11 cellular contexts compared by ENCODE assay signal in the genomic region with DNA sequence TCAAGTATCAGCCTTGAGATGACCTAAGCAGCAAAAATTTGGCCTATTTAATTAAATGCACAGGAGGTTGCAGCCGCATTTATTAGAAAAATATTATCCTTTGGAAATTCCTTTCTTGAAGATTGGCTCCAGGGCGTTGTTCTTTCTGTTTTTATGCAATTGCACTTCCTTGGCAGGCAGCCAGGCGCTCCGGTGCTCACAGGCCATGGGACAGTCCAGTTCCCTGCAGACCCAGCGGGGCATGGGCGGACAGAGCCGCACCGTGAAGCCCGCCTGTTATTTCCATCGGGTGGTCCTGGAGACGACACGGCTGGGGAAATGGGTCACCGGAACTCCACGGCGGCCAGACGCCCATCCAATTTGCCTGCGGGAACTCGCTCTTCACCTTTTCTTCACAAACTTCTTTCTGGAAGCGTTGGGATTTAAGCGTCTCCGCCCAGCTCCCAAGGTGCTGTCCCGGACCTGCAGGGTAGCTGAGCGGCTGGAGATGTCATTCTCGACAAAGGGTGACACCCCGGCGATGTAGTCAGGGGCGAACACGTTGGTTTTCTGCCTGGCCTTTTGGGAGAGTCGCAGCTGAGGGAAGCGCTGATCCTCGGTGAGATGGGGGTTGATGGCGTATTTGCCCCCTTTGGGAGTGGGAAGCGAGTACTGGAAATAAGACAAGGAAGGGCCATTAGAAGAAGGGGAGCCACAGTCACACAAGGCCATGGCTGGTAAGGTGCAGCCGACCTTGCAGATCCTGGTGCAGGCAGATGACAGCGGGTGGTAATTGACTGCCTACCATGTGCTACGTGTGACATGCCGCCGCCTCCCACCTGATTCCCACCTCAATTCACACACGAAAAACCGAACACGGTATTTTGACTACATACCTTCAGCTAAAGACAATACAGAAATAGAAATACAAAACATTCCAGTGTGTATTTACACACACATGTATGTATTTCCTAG. TPM values are rescaled to one million over a fixed set of nuclear protein-coding genes. Genes with fewer than 3 reads are reported as not detected.
DNase-seq lines count a peak whose midpoint lies in the region; ATAC-seq, FAIRE-seq and TF ChIP-seq lines count a peak whose summit lies in the region.
"Had no signal": no experiment of that assay in that cellular context is flagged by ENCODE, and none has a peak within 500 bp of the region (broad histone marks: within the 10 kb centered on the region; RNA-seq: fewer than 3 reads in every experiment).

No MANE protein-coding gene starts in this region.

- WGBS in K562 (ENCODE audit: insufficient coverage, low coverage, missing lambda C conversion rate) = 92% methylated on average over 24 of the region's 41 CpGs

- TF ChIP-seq CTCF in HEK293 (tag by site-specific recombination; IDR thresholded peaks at IDR 0.05) = no peak
- TF ChIP-seq CTCF in K562 (IDR thresholded peaks at IDR 0.05 in 2 of 3, conservative IDR thresholded peaks at IDR 0.05 in 1 of 3; ENCODE audit: insufficient read depth in 2 of 3, low read depth in 1 of 3, low read length in 3 of 3) = no peak
- TF ChIP-seq CTCF in left ventricle myocardium inferior (IDR thresholded peaks at IDR 0.05; ENCODE audit: borderline replicate concordance) = no peak

- TF ChIP-seq POLR2A in K562 (conservative IDR thresholded peaks at IDR 0.05) = no peak

- H3K9me1 ChIP-seq in K562 (ENCODE audit: control insufficient read depth, insufficient read depth, low read length) = no peaks in the 10 kb centered on the region

- no peak overlapping the region for H3K4me2 ChIP-seq in K562 (ENCODE audit: insufficient read depth, low read length)

- no peaks in the 10 kb centered on the region for H3K9me3 ChIP-seq in HEK293 (ENCODE audit: control insufficient read depth, insufficient read depth, low read depth, low read length)
- H3K9me3 ChIP-seq in K562 (replicated peaks; ENCODE audit: control insufficient read depth, insufficient read depth, low read depth, low read length) = no peaks in the 10 kb centered on the region
- H3K9me3 ChIP-seq in left ventricle myocardium inferior (replicated peaks) = no peaks in the 10 kb centered on the region

- TF ChIP-seq EP300 in K562 (IDR thresholded peaks at IDR 0.05; ENCODE audit: low read length) = no peak

- H3K27me3 ChIP-seq in K562 (ENCODE audit: control insufficient read depth in 2 of 2, insufficient read depth in 2 of 2, low read length in 2 of 2) (no peaks in the 10 kb centered on the region), left ventricle myocardium inferior (ENCODE audit: low read depth) (no peaks in the 10 kb centered on the region)

- H3K27ac ChIP-seq in HEK293 (ENCODE audit: extremely low read depth, low read depth, low read length) (peak overlapping the region; percentile 1; the same call in 1 of the 2 replicates), K562 (ENCODE audit: extremely low read depth, low read depth, low read length) (no peak overlapping the region), left ventricle myocardium inferior (replicated peaks) (peak overlapping the region; percentile 70)

- DNase-seq in K562 (ENCODE audit: extremely low read depth in 1 of 4, low spot score in 3 of 4) (no peak), left ventricle myocardium inferior (peak; percentile 83), renal cortical epithelial cell (ENCODE audit: low read depth) (peak; percentile 73), T-helper 9 cell (no peak), NCI-H82 (lab: John Stamatoyannopoulos, UW) (no peak), inferior parietal cortex (ENCODE audit: extremely low spot score) (no peak)
- DNase-seq in activated CD4-positive, alpha-beta T cell treated with anti-CD3 and anti-CD28 coated beads for 4 hours = no peak
- DNase-seq: activated gamma-delta T cell, GDM1, NCI-H187 had no signal

- POLR2A ChIA-PET in HEK293 (lab: Yijun Ruan, JAX) = interaction anchor here (0.7 to 1.1 kb wide), 2 partner anchors 8 to 12 kb away, joined by 3 to 4 read pairs; a partner anchor contains a TSS
- POLR2A ChIA-PET in K562 (lab: Yijun Ruan, JAX) = interaction anchor here (0.6 to 5.6 kb wide), 7 partner anchors 8 to 29 kb away, joined by 3 to 66 read pairs (median 4); a partner anchor contains a TSS

- BruUV-seq in K562 (replicated peaks; lab: Mats Ljungman, UMichigan) = TSS peak; percentile 46

- H2AFZ ChIP-seq in K562 (ENCODE audit: low read depth, low read length) = no peak overlapping the region

- H3K4me1 ChIP-seq in HEK293 (ENCODE audit: control insufficient read depth, insufficient read depth, low read length) (no peaks in the 10 kb centered on the region), K562 (replicated peaks in 1 of 2; ENCODE audit: control insufficient read depth in 2 of 2, insufficient read depth in 2 of 2, low read length in 2 of 2) (no peaks in the 10 kb centered on the region), left ventricle myocardium inferior (peaks cover 21% of the 10 kb centered on the region)

- H3K36me3 ChIP-seq in HEK293 (ENCODE audit: control insufficient read depth in 2 of 2, insufficient read depth in 1 of 2, low read length in 2 of 2) (peaks cover 34 to 72% of the 10 kb centered on the region in 2 experiments), K562 (ENCODE audit: control insufficient read depth, insufficient read depth, low read length) (peaks cover 78% of the 10 kb centered on the region), left ventricle myocardium inferior (peaks cover 72% of the 10 kb centered on the region)

- intact Hi-C loops in K562 (cut with micrococcal nuclease) (no loop called here), left ventricle myocardium inferior (cut with micrococcal nuclease) (no loop called here)

- no peak for ATAC-seq in K562

- no peaks in the 10 kb centered on the region; the same call in 1 of the 2 replicates for H4K20me1 ChIP-seq in K562 (replicated peaks; ENCODE audit: control insufficient read depth, insufficient read depth, low read length)

- H3K4me3 ChIP-seq in HEK293 (ENCODE audit: low read depth, low read length) (no peak overlapping the region), K562 (no peak overlapping the region), left ventricle myocardium inferior (peak overlapping the region; percentile 18)

- peaks cover 7% of the 10 kb centered on the region; the same call in 2 of the 3 replicates for H3K79me2 ChIP-seq in K562 (ENCODE audit: control insufficient read depth, insufficient read depth, low read length)

- CTCF ChIA-PET in HEK293 (lab: Yijun Ruan, JAX) = interaction anchor here (0.7 to 3.5 kb wide), 2 partner anchors 12 to 253 kb away, joined by 3 to 14 read pairs; a partner anchor contains a TSS
- CTCF ChIA-PET in K562 (lab: Yijun Ruan, JAX; ENCODE audit: low intra/inter-chr PET ratio) = no interaction called here

- H3K9ac ChIP-seq in K562 (ENCODE audit: insufficient read depth in 1 of 2, low read depth in 2 of 2, low read length in 2 of 2) = no peak overlapping the region

- FAIRE-seq in K562 (lab: Jason Lieb, UNC) = no peak

- in situ Hi-C loops in K562 (cut with MboI) = no loop called here

- TF ChIP-seq RAD21 in K562 (CRISPR knock-in tag; conservative IDR thresholded peaks at IDR 0.05 in 1 of 2, IDR thresholded peaks at IDR 0.05 in 1 of 2) = no peak

RNA-seq across cellular contexts. Expression of a gene that starts 12.5 kb away (rescaled TPM):
- 105 and 163 TPM in 2 replicates for total RNA-seq in K562 (2011; cell fraction: chromatin; rRNA removed; ENCODE audit: low replicate concordance)
- 111 and 135 TPM in 2 replicates for total RNA-seq in K562 (2011; cell fraction: nucleolus; rRNA removed)
- 77.2 and 104 TPM in 2 replicates for total RNA-seq in K562 (2011; cell fraction: nucleoplasm; rRNA removed)
- 91.1 and 91.3 TPM in 2 replicates for total RNA-seq in K562 (2014; rRNA removed)
- total RNA-seq in K562 (2014; rRNA removed; fragmentation: Illumina TruSeq; extraction: Trizol) = 61.3 and 63.6 TPM in 2 replicates
- total RNA-seq in K562 (2015; rRNA removed; fragmentation: Illumina TruSeq; extraction: Trizol) = 81.2 and 85.7 TPM in 2 replicates
- total RNA-seq in K562 (2021) = 117 and 119 TPM in 2 replicates
- 116 and 135 TPM in 2 replicates for polyA plus RNA-seq in K562 (2011; rRNA removed)
- 157 and 178 TPM in 2 replicates for polyA plus RNA-seq in K562 (2011; cell fraction: cytosol; rRNA removed)
- 86.6 and 87.3 TPM in 2 replicates for polyA plus RNA-seq in K562 (2011; cell fraction: nucleus; rRNA removed)
- polyA plus RNA-seq in K562 (2012) = 117 and 160 TPM in 2 replicates
- polyA plus RNA-seq in K562 (2014; fragmentation: Illumina TruSeq; extraction: Trizol) = 129 and 135 TPM in 2 replicates
- polyA plus RNA-seq in K562 (2014; fragmentation: Nextera tagmentation; extraction: Ambion mirVana) = 100 to 1,000 TPM in 1 of 2 experiments, 10 to 100 TPM in 1; 42.4 to 139 TPM
- 148 and 150 TPM in 2 replicates for polyA plus RNA-seq in K562 (2014; rRNA removed)
- polyA minus RNA-seq in K562 (2011; rRNA and poly(A)+ RNA removed) = 122 and 124 TPM in 2 replicates
- polyA minus RNA-seq in K562 (2011; cell fraction: cytosol; rRNA and poly(A)+ RNA removed) = 84.0 and 111 TPM in 2 replicates
- 40.3 and 72.0 TPM in 2 replicates for polyA minus RNA-seq in K562 (2011; cell fraction: nucleus; rRNA and poly(A)+ RNA removed)
- total RNA-seq in left ventricle myocardium inferior = 14.7 TPM
- 9.9 and 23.4 TPM in 2 replicates for total RNA-seq in renal cortical epithelial cell

RNA-seq across cellular contexts. Expression of a gene that starts 15.9 kb away (rescaled TPM):
- total RNA-seq in K562 (2011; cell fraction: chromatin; rRNA removed; ENCODE audit: low replicate concordance) = 13.6 and 15.9 TPM in 2 replicates
- 12.1 and 13.3 TPM in 2 replicates for total RNA-seq in K562 (2011; cell fraction: nucleolus; rRNA removed)
- total RNA-seq in K562 (2011; cell fraction: nucleoplasm; rRNA removed) = 12.6 and 16.4 TPM in 2 replicates
- 88.9 and 98.8 TPM in 2 replicates for total RNA-seq in K562 (2014; rRNA removed)
- 133 and 142 TPM in 2 replicates for total RNA-seq in K562 (2014; rRNA removed; fragmentation: Illumina TruSeq; extraction: Trizol)
- total RNA-seq in K562 (2015; rRNA removed; fragmentation: Illumina TruSeq; extraction: Trizol) = 198 and 202 TPM in 2 replicates
- 102 and 105 TPM in 2 replicates for total RNA-seq in K562 (2021)
- 78.0 and 122 TPM in 2 replicates for polyA plus RNA-seq in K562 (2011; rRNA removed)
- 75.5 and 96.1 TPM in 2 replicates for polyA plus RNA-seq in K562 (2011; cell fraction: cytosol; rRNA removed)
- 20.9 and 23.0 TPM in 2 replicates for polyA plus RNA-seq in K562 (2011; cell fraction: nucleus; rRNA removed)
- polyA plus RNA-seq in K562 (2012) = 174 and 178 TPM in 2 replicates
- 140 and 142 TPM in 2 replicates for polyA plus RNA-seq in K562 (2014; fragmentation: Illumina TruSeq; extraction: Trizol)
- 100 to 1,000 TPM in 1 of 2 experiments, 10 to 100 TPM in 1; 96.7 to 152 TPM for polyA plus RNA-seq in K562 (2014; fragmentation: Nextera tagmentation; extraction: Ambion mirVana)
- polyA plus RNA-seq in K562 (2014; rRNA removed) = 116 and 122 TPM in 2 replicates
- polyA minus RNA-seq in K562 (2011; rRNA and poly(A)+ RNA removed) = 41.7 and 49.6 TPM in 2 replicates
- 19.7 and 29.8 TPM in 2 replicates for polyA minus RNA-seq in K562 (2011; cell fraction: cytosol; rRNA and poly(A)+ RNA removed)
- 3.0 and 6.7 TPM in 2 replicates for polyA minus RNA-seq in K562 (2011; cell fraction: nucleus; rRNA and poly(A)+ RNA removed)
- 22.7 TPM for total RNA-seq in left ventricle myocardium inferior
- total RNA-seq in renal cortical epithelial cell = 109 and 186 TPM in 2 replicates

RNA-seq across cellular contexts. Expression of a gene that starts 19.9 kb away (rescaled TPM):
- 54.0 and 74.4 TPM in 2 replicates for total RNA-seq in K562 (2011; cell fraction: chromatin; rRNA removed; ENCODE audit: low replicate concordance)
- 33.5 and 36.6 TPM in 2 replicates for total RNA-seq in K562 (2011; cell fraction: nucleolus; rRNA removed)
- 32.8 and 44.3 TPM in 2 replicates for total RNA-seq in K562 (2011; cell fraction: nucleoplasm; rRNA removed)
- total RNA-seq in K562 (2014; rRNA removed) (14.9 and 20.6 TPM in 2 replicates), K562 (2014; rRNA removed; fragmentation: Illumina TruSeq; extraction: Trizol) (14.6 and 17.4 TPM in 2 replicates), K562 (2015; rRNA removed; fragmentation: Illumina TruSeq; extraction: Trizol) (15.3 and 15.8 TPM in 2 replicates), K562 (2021) (33.7 and 34.4 TPM in 2 replicates), left ventricle myocardium inferior (21.3 TPM), renal cortical epithelial cell (19.8 and 36.5 TPM in 2 replicates)
- polyA plus RNA-seq in K562 (2011; rRNA removed) (7.1 and 8.5 TPM in 2 replicates), K562 (2014; fragmentation: Illumina TruSeq; extraction: Trizol) (23.1 and 27.1 TPM in 2 replicates), K562 (2014; fragmentation: Nextera tagmentation; extraction: Ambion mirVana) (1 to 10 TPM; 1.9 to 2.0 TPM), K562 (2014; rRNA removed) (10.7 and 12.1 TPM in 2 replicates)
- 6.5 and 11.3 TPM in 2 replicates for polyA plus RNA-seq in K562 (2011; cell fraction: cytosol; rRNA removed)
- polyA plus RNA-seq in K562 (2011; cell fraction: nucleus; rRNA removed) = 25.1 and 34.9 TPM in 2 replicates
- 24.0 and 37.6 TPM in 2 replicates for polyA plus RNA-seq in K562 (2012)
- polyA minus RNA-seq in K562 (2011; rRNA and poly(A)+ RNA removed) = 11.3 and 13.3 TPM in 2 replicates
- 10.2 and 17.9 TPM in 2 replicates for polyA minus RNA-seq in K562 (2011; cell fraction: cytosol; rRNA and poly(A)+ RNA removed)
- polyA minus RNA-seq in K562 (2011; cell fraction: nucleus; rRNA and poly(A)+ RNA removed) = 12.7 and 15.7 TPM in 2 replicates

Comparison
In these comparisons a context has a peak if more than half of its experiments do, and no peak if none do; other contexts are left out.
1. DNase-seq: peak in left ventricle myocardium inferior (single experiment) and renal cortical epithelial cell (single experiment); none in K562 (0 of 4), activated CD4-positive, alpha-beta T cell treated with anti-CD3 and anti-CD28 coated beads for 4 hours (0 of 2), T-helper 9 cell (single experiment), NCI-H82 (single experiment) and inferior parietal cortex (single experiment).